ENCODE assay signal across 16 cellular contexts in genomic region chr14:95220663-95221231, GRCh38.
DNase-seq lines count a peak whose midpoint lies in the region; ATAC-seq, FAIRE-seq and TF ChIP-seq lines count a peak whose summit lies in the region.
"Had no signal": no experiment of that assay in that cellular context is flagged by ENCODE, and none has a peak within 500 bp of the region (broad histone marks: within the 10 kb centered on the region; RNA-seq: fewer than 3 reads in every experiment).

No MANE protein-coding gene starts in this region.

- no peaks in the 10 kb centered on the region for H4K20me1 ChIP-seq in smooth muscle cell (ENCODE audit: low read depth)

- no peak overlapping the region for H3K23ac ChIP-seq in mesendoderm (ENCODE audit: low read length)

- no peak overlapping the region for H2AK5ac ChIP-seq in mesendoderm (ENCODE audit: low read length)

- FAIRE-seq in HTR-8/SVneo (lab: Jason Lieb, UNC), result no peak

- H3K4me1 ChIP-seq in mesendoderm (ENCODE audit: control insufficient read depth, low read depth, low read length), result peaks cover 7% of the 10 kb centered on the region
- H3K4me1 ChIP-seq in smooth muscle cell (ENCODE audit: low read depth), result peaks cover 19% of the 10 kb centered on the region
- H3K4me1 ChIP-seq: stomach had no signal

- no peaks in the 10 kb centered on the region for H3K9me3 ChIP-seq in smooth muscle cell (replicated peaks; ENCODE audit: low read depth)
- H3K9me3 ChIP-seq: stomach had no signal

- no peak overlapping the region for H2BK120ac ChIP-seq in mesendoderm (ENCODE audit: low read depth, low read length)

- WGBS in mesendoderm (ENCODE audit: extremely low coverage, insufficient coverage, low lambda C conversion rate), result no CpG with 5 or more reads among the region's 11 CpGs
- WGBS in smooth muscle cell (ENCODE audit: low lambda C conversion rate), result 12% methylated on average over 11 of the region's 11 CpGs

- H3F3A ChIP-seq in smooth muscle cell (ENCODE audit: low read depth), result peaks cover 5% of the 10 kb centered on the region

- H3K9ac ChIP-seq in mesendoderm (ENCODE audit: low read length), result no peak overlapping the region
- no peak overlapping the region for H3K9ac ChIP-seq in smooth muscle cell (ENCODE audit: low read depth)

- H3K36me3 ChIP-seq in mesendoderm (ENCODE audit: control insufficient read depth, insufficient read depth, low read length) (no peaks in the 10 kb centered on the region), smooth muscle cell (ENCODE audit: low read depth) (no peaks in the 10 kb centered on the region)

- H3K4me3 ChIP-seq in cardiac fibroblast (replicated peaks in 1 of 2; ENCODE audit: low read depth in 2 of 2, low read length in 2 of 2) (no peak overlapping the region), mesendoderm (ENCODE audit: low read length) (no peak overlapping the region), smooth muscle cell (no peak overlapping the region)
- H3K4me3 ChIP-seq: stomach had no signal

- TF ChIP-seq CTCF in cardiac fibroblast (IDR thresholded peaks at IDR 0.05; ENCODE audit: low read depth, low read length), result no peak
- TF ChIP-seq CTCF in smooth muscle cell (IDR thresholded peaks at IDR 0.05; ENCODE audit: borderline replicate concordance, insufficient read depth, poor library complexity, severe bottlenecking), result no peak

- no peak overlapping the region for H3K18ac ChIP-seq in mesendoderm (ENCODE audit: low read length)

- H4K5ac ChIP-seq in mesendoderm (ENCODE audit: low read length), result no peak overlapping the region

- H2BK15ac ChIP-seq in mesendoderm (replicated peaks; ENCODE audit: low read depth), result no peak overlapping the region

- no peak for ATAC-seq in GM18520 (IDR thresholded peaks at IDR 0.05; ENCODE audit: unreplicated experiment)

- H4K8ac ChIP-seq in mesendoderm (ENCODE audit: low read depth, low read length), result no peak overlapping the region

- H3K4me2 ChIP-seq in mesendoderm (ENCODE audit: low read length) (no peak overlapping the region), smooth muscle cell (peak overlapping the region; percentile 6)

- H3K79me2 ChIP-seq in mesendoderm (ENCODE audit: control insufficient read depth, insufficient read depth, low read length) (no peaks in the 10 kb centered on the region), smooth muscle cell (ENCODE audit: low read depth) (no peaks in the 10 kb centered on the region)

- no peak overlapping the region for H3K4ac ChIP-seq in mesendoderm (ENCODE audit: low read depth, low read length)

- H3K27ac ChIP-seq in mesendoderm (ENCODE audit: low read depth, low read length), result no peak overlapping the region
- H3K27ac ChIP-seq in smooth muscle cell (ENCODE audit: low read depth), result peak overlapping the region; percentile 34
- H3K27ac ChIP-seq: epithelial cell of prostate, HL-60, stomach had no signal

- no peak overlapping the region for H3K56ac ChIP-seq in mesendoderm (ENCODE audit: low read length)

- H3K27me3 ChIP-seq in mesendoderm (ENCODE audit: insufficient read depth, low read length, poor library complexity) (no peaks in the 10 kb centered on the region), smooth muscle cell (ENCODE audit: low read depth) (no peaks in the 10 kb centered on the region)
- H3K27me3 ChIP-seq: stomach had no signal

- H3K79me1 ChIP-seq in mesendoderm (ENCODE audit: low read length), result no peaks in the 10 kb centered on the region

- DNase-seq in HTR-8/SVneo (ENCODE audit: insufficient read length, low spot score), result peak; percentile 54
- DNase-seq in cardiac fibroblast (ENCODE audit: low read depth in 2 of 2), result peak; percentile 19 to 49
- DNase-seq in mesendoderm, result peak; percentile 59
- DNase-seq in smooth muscle cell (lab: John Stamatoyannopoulos, UW; ENCODE audit: unreplicated experiment), result no peak
- no peak for DNase-seq in NCI-H748 (lab: John Stamatoyannopoulos, UW; ENCODE audit: unreplicated experiment)
- DNase-seq in activated CD4-positive, alpha-beta T cell treated with anti-CD3 and anti-CD28 coated beads, Interleukin-2, amount 50 U/mL, for 48 hours, result no peak
- DNase-seq in NCI-H1436 (lab: John Stamatoyannopoulos, UW), result no peak
- DNase-seq: activated naive CD4-positive, alpha-beta T cell treated with anti-CD3 and anti-CD28 coated beads for 36 hours; DMS79; hippocampal formation; Kasumi-1; NCI-H446 treated with DMSO at 0.1 percent for 48 hours; stomach had no signal

- no peak overlapping the region for H2AFZ ChIP-seq in smooth muscle cell (ENCODE audit: low read depth)

- H2BK5ac ChIP-seq in mesendoderm (ENCODE audit: low read length), result no peak overlapping the region

Comparison
In these comparisons a context has a peak if more than half of its experiments do, and no peak if none do; other contexts are left out.
1. DNase-seq: peak in HTR-8/SVneo (single experiment), cardiac fibroblast (2 of 2) and mesendoderm (single experiment); none in smooth muscle cell (single experiment), NCI-H748 (single experiment), activated CD4-positive, alpha-beta T cell treated with anti-CD3 and anti-CD28 coated beads, Interleukin-2, amount 50 U/mL, for 48 hours (0 of 2) and NCI-H1436 (single experiment).